13 cellular contexts compared by ENCODE assay signal in genomic region chr16:66189951-66190350, GRCh38.
DNase-seq lines count a peak whose midpoint lies in the region; ATAC-seq and TF ChIP-seq lines count a peak whose summit lies in the region.
"Had no signal": no experiment of that assay in that cellular context is flagged by ENCODE, and none has a peak within 500 bp of the region (broad histone marks: within the 10 kb centered on the region; RNA-seq: fewer than 3 reads in every experiment).

No MANE protein-coding gene starts in this region.

- WGBS in suprapubic skin = 74% methylated on average over 4 of the region's 4 CpGs

- no peaks in the 10 kb centered on the region for H3K27me3 ChIP-seq in MG63
- no peaks in the 10 kb centered on the region for H3K27me3 ChIP-seq in suprapubic skin

- peaks cover 6% of the 10 kb centered on the region for H3K4me1 ChIP-seq in suprapubic skin

- no peak overlapping the region for H3K4me3 ChIP-seq in MG63
- no peak overlapping the region for H3K4me3 ChIP-seq in suprapubic skin

- H3K9me3 ChIP-seq in MG63 (no peaks in the 10 kb centered on the region), suprapubic skin (no peaks in the 10 kb centered on the region)

- TF ChIP-seq POLR2A in suprapubic skin (IDR thresholded peaks at IDR 0.05) = no peak

- DNase-seq in AG20443 (ENCODE audit: low spot score) = peak; percentile 72
- DNase-seq in MG63 = peak; percentile 68
- peak; percentile 42 for DNase-seq in myocyte (ENCODE audit: low read depth)
- DNase-seq in effector CD4-positive, alpha-beta T cell = no peak
- DNase-seq in suprapubic skin (ENCODE audit: low spot score in 2 of 2) = no peak
- DNase-seq: activated CD8-positive, alpha-beta memory T cell treated with anti-CD3 and anti-CD28 coated beads, Interleukin-2, amount 50 U/mL, for 4 hours; activated naive CD8-positive, alpha-beta T cell treated with anti-CD3 and anti-CD28 coated beads, Interleukin-2, amount 50 U/mL, for 24 hours; CD4-positive, alpha-beta T cell; stimulated activated naive B cell treated with anti-CD40 and anti-IgM and Interleukin-4, amounts not matched to agents 10 μg/mL and 1 μg/mL and 100 μg/mL, for 72 hours had no signal

- ATAC-seq in esophagus mucosa = peak; percentile 75
- ATAC-seq in HG02852 (IDR thresholded peaks at IDR 0.05; ENCODE audit: unreplicated experiment) = no peak
- ATAC-seq in HG02970 (IDR thresholded peaks at IDR 0.05; ENCODE audit: low FRiP score, unreplicated experiment) = no peak
- ATAC-seq: activated naive CD8-positive, alpha-beta T cell treated with anti-CD3 and anti-CD28 coated beads, Interleukin-2, amount 50 U/mL, for 24 hours; SK-N-SH treated with all-trans-retinoic acid at 6 μM for 48 hours; stimulated activated naive B cell treated with anti-CD40 and anti-IgM and Interleukin-4, amounts not matched to agents 10 μg/mL and 1 μg/mL and 100 μg/mL, for 72 hours had no signal

- H3K36me3 ChIP-seq in MG63 (no peaks in the 10 kb centered on the region), suprapubic skin (no peaks in the 10 kb centered on the region)

- no peak for TF ChIP-seq CTCF in suprapubic skin (IDR thresholded peaks at IDR 0.05)

- H3K27ac ChIP-seq in suprapubic skin = no peak overlapping the region

- no peak for TF ChIP-seq EP300 in suprapubic skin (IDR thresholded peaks at IDR 0.05)

Comparison
In these comparisons a context has a peak if more than half of its experiments do, and no peak if none do; other contexts are left out.
1. DNase-seq: peak in AG20443 (single experiment), MG63 (single experiment) and myocyte (single experiment); none in effector CD4-positive, alpha-beta T cell (single experiment) and suprapubic skin (0 of 2).